In the genomic region with DNA sequence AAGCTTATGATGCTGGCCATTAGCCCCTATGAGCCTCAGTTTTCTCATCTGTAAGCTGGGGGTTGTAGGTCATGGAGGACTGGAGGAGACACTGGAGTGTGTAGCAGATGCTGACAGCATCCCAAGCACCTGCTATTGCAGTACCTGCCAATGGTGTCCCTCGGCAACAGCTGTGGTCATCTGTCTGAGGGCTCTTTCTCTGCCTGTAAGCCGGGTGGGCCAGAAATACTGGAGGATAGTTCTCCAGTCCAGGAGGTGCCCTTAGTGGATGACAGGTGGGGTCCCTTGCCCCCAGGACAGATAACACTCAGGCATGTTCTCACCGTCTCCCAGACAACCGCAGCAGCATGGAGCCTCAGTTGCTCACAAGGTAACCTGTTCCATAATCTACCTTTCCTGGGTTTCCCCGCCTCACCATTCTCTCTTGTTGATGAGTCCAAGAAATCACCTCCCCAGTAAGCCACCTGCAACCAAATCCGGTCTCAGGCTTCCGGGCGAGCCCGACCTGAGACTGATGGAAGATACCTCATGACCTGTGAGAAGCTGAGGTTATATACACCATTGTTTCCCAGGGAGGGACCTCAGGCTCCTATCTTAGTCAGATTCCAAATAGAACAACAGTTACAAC, we compare ENCODE assay signal across 24 cellular contexts. TPM values are rescaled to one million over a fixed set of nuclear protein-coding genes. Genes with fewer than 3 reads are reported as not detected.
A peak's percentile ranks its signal among the peaks of the same experiment; 100 is the strongest.
DNase-seq lines count a peak whose midpoint lies in the region; FAIRE-seq and TF ChIP-seq lines count a peak whose summit lies in the region.
"Had no signal": no experiment of that assay in that cellular context is flagged by ENCODE, and none has a peak within 500 bp of the region (broad histone marks: within the 10 kb centered on the region; RNA-seq: fewer than 3 reads in every experiment).

No MANE protein-coding gene starts in this region.

- no peak overlapping the region for H3K4me3 ChIP-seq in kidney (ENCODE audit: low read length in 2 of 2)
- H3K4me3 ChIP-seq in lower leg skin (ENCODE audit: low read depth, poor library complexity, severe bottlenecking) = no peak overlapping the region
- H3K4me3 ChIP-seq: BLaER1, GM12878, HAP-1 had no signal

- no peaks in the 10 kb centered on the region for H3K9me3 ChIP-seq in kidney (ENCODE audit: control insufficient read depth in 1 of 2, low read length in 2 of 2)
- H3K9me3 ChIP-seq: BLaER1, HAP-1 had no signal

- no peak for TF ChIP-seq CTCF in kidney (IDR thresholded peaks at IDR 0.05; ENCODE audit: borderline replicate concordance, extremely low read depth, insufficient read depth)
- TF ChIP-seq CTCF in lower leg skin (IDR thresholded peaks at IDR 0.05) = no peak

- CTCF ChIA-PET in HEK293T (lab: Yijun Ruan, JAX) = no interaction called here

- H3K4me1 ChIP-seq in kidney (ENCODE audit: control insufficient read depth in 1 of 2, insufficient read depth in 1 of 2, low read depth in 1 of 2, low read length in 2 of 2) = no peaks in the 10 kb centered on the region
- H3K4me1 ChIP-seq: BLaER1, HAP-1 had no signal

- DNase-seq in activated effector memory CD4-positive, alpha-beta T cell treated with anti-CD3 and anti-CD28 coated beads, Interleukin-2, amount 50 U/mL, for 16 hours = peak; percentile 53
- no peak for DNase-seq in activated effector memory CD4-positive, alpha-beta T cell treated with Interleukin-2 at 50 U/mL for 16 hours
- DNase-seq in HEK293T (ENCODE audit: extremely low spot score) (peak; percentile 2), kidney (peak; percentile 27), urothelium cell line (ENCODE audit: low spot score) (peak; percentile 0), lower leg skin (ENCODE audit: low spot score in 2 of 2) (no peak)
- no peak for DNase-seq in activated CD4-positive, alpha-beta T cell treated with anti-CD3 and anti-CD28 coated beads for 48 hours
- DNase-seq: CD4-positive, CD25-positive, alpha-beta regulatory T cell; COR-L47; DMS53; GOT3; MM.1S; NCI-H1694; NCI-H2081; NCI-H2227 treated with DMSO at 0.1 percent for 48 hours; NCI-H69; Right ventricle myocardium superior; RPMI8226 had no signal

- POLR2A ChIA-PET in HEK293T (lab: Yijun Ruan, JAX) = no interaction called here

- no peak overlapping the region for H3K27ac ChIP-seq in kidney (ENCODE audit: low read depth in 2 of 2, low read length in 2 of 2)
- H3K27ac ChIP-seq: BLaER1, HL-60, KMS-11 had no signal

- WGBS in lower leg skin, 2 donors = 89 to 93% methylated on average over 9 of the region's 9 CpGs

- FAIRE-seq in kidney (lab: Jason Lieb, UNC) (no peak), urothelium cell line (lab: Jason Lieb, UNC) (no peak)
- FAIRE-seq: G401.6, GM12878 had no signal

- no peaks in the 10 kb centered on the region for H3K36me3 ChIP-seq in kidney (ENCODE audit: control insufficient read depth in 1 of 2, insufficient read depth in 2 of 2, low read length in 2 of 2)
- H3K36me3 ChIP-seq: HAP-1 had no signal

- H3K9ac ChIP-seq in kidney (ENCODE audit: low read length in 2 of 2) = no peak overlapping the region
- H3K9ac ChIP-seq: BLaER1, KMS-11 had no signal

- TF ChIP-seq POLR2A in lower leg skin (IDR thresholded peaks at IDR 0.05) = no peak

- intact Hi-C loops in kidney (cut with DNase I) = no loop called here
- intact Hi-C loops in lower leg skin (cut with DNase I; ENCODE audit: low total_unique reads) = no loop called here

TF ChIP-seq in HEK293T, 16 proteins besides CTCF, POLR2A, EP300 and RAD21:
- TF ChIP-seq FOXA1 (IDR thresholded peaks at IDR 0.05) (no peak), FOXM1 (IDR thresholded peaks at IDR 0.05; ENCODE audit: borderline replicate concordance) (no peak), TARDBP (IDR thresholded peaks at IDR 0.05) (no peak)

RNA-seq across cellular contexts. Expression of gene NLRP1, which starts 23.8 kb away (rescaled TPM):
- total RNA-seq in kidney = 19.6 TPM
- polyA plus RNA-seq in kidney (ENCODE audit: insufficient read depth, low read depth, low replicate concordance) = 11.4 TPM
- total RNA-seq in lower leg skin = 100 to 1,000 TPM in 1 of 4 donors, 10 to 100 TPM in 3; 55.5 to 163 (median 68.9) TPM

Comparison
In these comparisons a context has a peak if more than half of its experiments do, and no peak if none do; other contexts are left out.
1. DNase-seq: peak in activated effector memory CD4-positive, alpha-beta T cell treated with anti-CD3 and anti-CD28 coated beads, Interleukin-2, amount 50 U/mL, for 16 hours (single experiment), HEK293T (single experiment), kidney (single experiment) and urothelium cell line (single experiment); none in activated effector memory CD4-positive, alpha-beta T cell treated with Interleukin-2 at 50 U/mL for 16 hours (single experiment), activated CD4-positive, alpha-beta T cell treated with anti-CD3 and anti-CD28 coated beads for 48 hours (single experiment) and lower leg skin (0 of 2).